ENCODE assay signal across 13 cellular contexts in the genomic region with DNA sequence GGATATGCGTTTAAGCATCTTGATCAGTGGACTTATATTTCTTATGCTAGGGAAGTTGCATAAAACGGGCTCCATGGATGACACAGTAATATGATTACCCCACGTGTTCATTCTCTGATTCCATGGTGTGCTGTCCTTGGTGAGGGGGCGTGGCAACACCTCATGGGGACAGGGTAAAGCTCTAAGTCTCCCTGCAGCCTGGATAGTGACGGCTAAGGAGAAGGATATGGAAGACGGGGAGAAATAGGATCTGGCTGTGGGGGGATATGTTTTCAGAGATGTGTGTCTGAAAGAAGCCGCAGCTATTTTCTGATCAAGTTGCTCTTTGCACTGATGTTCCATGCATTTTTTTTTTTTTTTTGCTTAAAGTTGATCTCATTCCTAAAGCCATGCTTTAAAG.
A peak's percentile ranks its signal among the peaks of the same experiment; 100 is the strongest.
DNase-seq lines count a peak whose midpoint lies in the region; ATAC-seq and TF ChIP-seq lines count a peak whose summit lies in the region.
"Had no signal": no experiment of that assay in that cellular context is flagged by ENCODE, and none has a peak within 500 bp of the region (broad histone marks: within the 10 kb centered on the region; RNA-seq: fewer than 3 reads in every experiment).

No MANE protein-coding gene starts in this region.

- DNase-seq in DMS153 treated with DMSO at 0.1 percent for 48 hours (lab: John Stamatoyannopoulos, UW; ENCODE audit: unreplicated experiment) (peak; percentile 18), MM.1S (no peak), T-cell (no peak), prostate gland (ENCODE audit: low spot score) (no peak), NCI-H345 treated with DMSO at 0.1 percent for 48 hours (lab: John Stamatoyannopoulos, UW; ENCODE audit: unreplicated experiment) (no peak)
- no peak for DNase-seq in naive thymus-derived CD4-positive, alpha-beta T cell
- DNase-seq: activated CD4-positive, alpha-beta memory T cell treated with anti-CD3 and anti-CD28 coated beads for 36 hours; activated naive CD4-positive, alpha-beta T cell; T-helper 2 cell had no signal

- H3K9me3 ChIP-seq in MM.1S (replicated peaks; ENCODE audit: insufficient read depth, low read length): no peaks in the 10 kb centered on the region
- H3K9me3 ChIP-seq in naive thymus-derived CD4-positive, alpha-beta T cell (ENCODE audit: control insufficient read depth in 2 of 3, low read length in 3 of 3): no peaks in the 10 kb centered on the region
- no peaks in the 10 kb centered on the region for H3K9me3 ChIP-seq in prostate gland

- H3K4me3 ChIP-seq in MM.1S (ENCODE audit: low read length) (no peak overlapping the region), prostate gland (no peak overlapping the region)
- H3K4me3 ChIP-seq in naive thymus-derived CD4-positive, alpha-beta T cell (ENCODE audit: low read length): no peak overlapping the region
- H3K4me3 ChIP-seq: cardiac muscle cell had no signal

- CTCF ChIA-PET in T-cell (lab: Charles Lee): interaction anchor here (0.5 to 1.4 kb wide), 5 partner anchors 18 to 898 kb away, joined by 3 to 5 read pairs (median 4); no protein-coding TSS in a partner anchor
- CTCF ChIA-PET in naive thymus-derived CD4-positive, alpha-beta T cell (lab: Charles Lee): interaction anchor here (0.8 kb wide), 1 partner anchor 13 kb away, joined by 4 read pairs; no protein-coding TSS in a partner anchor

- H3K27me3 ChIP-seq in MM.1S (replicated peaks; ENCODE audit: insufficient read depth, low read length) (0 out of 2 replicates have a peak, but pooled peaks cover under 1% of the 10 kb centered on the region), prostate gland (replicated peaks; ENCODE audit: insufficient read depth) (no peaks in the 10 kb centered on the region)
- H3K27me3 ChIP-seq in naive thymus-derived CD4-positive, alpha-beta T cell (ENCODE audit: control insufficient read depth in 2 of 2, insufficient read depth in 2 of 2, low read length in 2 of 2): no peaks in the 10 kb centered on the region
- H3K27me3 ChIP-seq: cardiac muscle cell had no signal

- H3K79me2 ChIP-seq in MM.1S (ENCODE audit: low read length): no peaks in the 10 kb centered on the region

- H3K27me3 Mint-ChIP-seq in T-cell: peaks cover 3 to 4% of the 10 kb centered on the region in 2 donors
- peaks cover 0 to 81% (median 5%) of the 10 kb centered on the region in 5 donors for H3K27me3 Mint-ChIP-seq in naive thymus-derived CD4-positive, alpha-beta T cell

- H3K27ac ChIP-seq in MM.1S (ENCODE audit: low read length) (no peak overlapping the region), prostate gland (no peak overlapping the region)
- H3K27ac ChIP-seq in naive thymus-derived CD4-positive, alpha-beta T cell (ENCODE audit: low read depth, low read length): no peak overlapping the region
- H3K27ac ChIP-seq: cardiac muscle cell had no signal

- no peak for ATAC-seq in T-cell (replicated peaks in 1 of 4)
- ATAC-seq in naive thymus-derived CD4-positive, alpha-beta T cell: no peak
- ATAC-seq in GM18858 (IDR thresholded peaks at IDR 0.05; ENCODE audit: unreplicated experiment): no peak
- ATAC-seq in activated CD4-positive, CD25-positive, alpha-beta regulatory T cell treated with anti-CD3 and anti-CD28 coated beads, Interleukin-2, amount 50 U/mL, for 24 hours: no peak

- intact Hi-C loops in naive thymus-derived CD4-positive, alpha-beta T cell (cut with micrococcal nuclease): loop anchor here (1.0 kb wide), 3 partner anchors 20 to 244 kb away; no protein-coding TSS in a partner anchor
- intact Hi-C loops in prostate gland (cut with DNase I): no loop called here

- H3K9me3 Mint-ChIP-seq in T-cell: no peaks in the 10 kb centered on the region
- peaks cover 0 to 10% (median 0%) of the 10 kb centered on the region in 11 donors for H3K9me3 Mint-ChIP-seq in naive thymus-derived CD4-positive, alpha-beta T cell
- H3K9me3 Mint-ChIP-seq: activated CD4-positive, alpha-beta memory T cell treated with anti-CD3 and anti-CD28 coated beads for 36 hours had no signal

- H2AFZ ChIP-seq in MM.1S (ENCODE audit: low read length): 0 out of 2 replicates have a peak overlapping the region, but pooled peaks have one; percentile 42

- peaks cover 13% of the 10 kb centered on the region for H3F3A ChIP-seq in MM.1S (ENCODE audit: insufficient read depth, low read length)

- no peaks in the 10 kb centered on the region for H3K9me2 ChIP-seq in MM.1S (replicated peaks; ENCODE audit: insufficient read depth, low read length)

- TF ChIP-seq POLR2A in prostate gland (IDR thresholded peaks at IDR 0.05): no peak

- peak overlapping the region; percentile 46 to 78 (median 68) for H3K4me3 Mint-ChIP-seq in T-cell
- peak overlapping the region in 8 of 10 donors; percentile 7 to 87 (median 46) for H3K4me3 Mint-ChIP-seq in naive thymus-derived CD4-positive, alpha-beta T cell
- H3K4me3 Mint-ChIP-seq: neural crest cell had no signal

- POLR2A ChIA-PET in T-cell (lab: Charles Lee): no interaction called here
- POLR2A ChIA-PET in naive thymus-derived CD4-positive, alpha-beta T cell (lab: Charles Lee): interaction anchor here (1.1 kb wide), 1 partner anchor 242 kb away, joined by 4 read pairs; the partner anchor contains the start of gene TANC2

- peaks cover 7% of the 10 kb centered on the region for H3K36me3 Mint-ChIP-seq in T-cell
- peaks cover 0 to 7% (median 4%) of the 10 kb centered on the region in 5 donors for H3K36me3 Mint-ChIP-seq in naive thymus-derived CD4-positive, alpha-beta T cell

- H3K27ac Mint-ChIP-seq in T-cell: peak overlapping the region; percentile 99
- H3K27ac Mint-ChIP-seq in naive thymus-derived CD4-positive, alpha-beta T cell: peak overlapping the region in 8 of 9 donors; percentile 20 to 99 (median 94)

- peak overlapping the region; percentile 52; the same call in 1 of the 2 replicates for H3K4me2 ChIP-seq in MM.1S (ENCODE audit: low read depth, low read length)

- no peak for TF ChIP-seq CTCF in MM.1S (IDR thresholded peaks at IDR 0.05; ENCODE audit: low read length)
- no peak for TF ChIP-seq CTCF in prostate gland (IDR thresholded peaks at IDR 0.05)

- no peaks in the 10 kb centered on the region for H4K20me1 ChIP-seq in MM.1S (ENCODE audit: insufficient read depth, low read length)

- H3K36me3 ChIP-seq in MM.1S (replicated peaks; ENCODE audit: insufficient read depth, low read length) (no peaks in the 10 kb centered on the region), prostate gland (no peaks in the 10 kb centered on the region)
- H3K36me3 ChIP-seq in naive thymus-derived CD4-positive, alpha-beta T cell (ENCODE audit: control insufficient read depth in 2 of 3, insufficient read depth in 3 of 3, low read length in 3 of 3): no peaks in the 10 kb centered on the region
- H3K36me3 ChIP-seq: cardiac muscle cell had no signal

- 64% methylated on average over 7 of the region's 7 CpGs for WGBS in prostate gland

- H3K4me1 Mint-ChIP-seq in T-cell: peaks cover 23 to 37% (median 23%) of the 10 kb centered on the region in 3 donors
- H3K4me1 Mint-ChIP-seq in naive thymus-derived CD4-positive, alpha-beta T cell: peaks cover 16 to 26% (median 20%) of the 10 kb centered on the region in 7 donors

- no peak overlapping the region for H3K9ac ChIP-seq in MM.1S (ENCODE audit: low read length)

- H3K4me1 ChIP-seq in MM.1S (ENCODE audit: low read length) (peaks cover 16% of the 10 kb centered on the region), prostate gland (replicated peaks) (no peaks in the 10 kb centered on the region)
- peaks cover 9 to 19% of the 10 kb centered on the region in 2 donors for H3K4me1 ChIP-seq in naive thymus-derived CD4-positive, alpha-beta T cell (ENCODE audit: control insufficient read depth in 2 of 2, insufficient read depth in 2 of 2, low read length in 2 of 2)
